In genomic region chr6:41504526-41505021, GRCh38 we compare ENCODE assay signal across 8 cellular contexts. TPM values are rescaled to one million over a fixed set of nuclear protein-coding genes. Genes with fewer than 3 reads are reported as not detected.
DNase-seq lines count a peak whose midpoint lies in the region; ATAC-seq and TF ChIP-seq lines count a peak whose summit lies in the region.

No MANE protein-coding gene starts in this region.

- H3K36me3 ChIP-seq in left ventricle myocardium inferior (no peaks in the 10 kb centered on the region), adipocyte (ENCODE audit: control insufficient read depth, insufficient read depth, low read length, severe bottlenecking) (no peaks in the 10 kb centered on the region), vagina (no peaks in the 10 kb centered on the region)

- H3K4me3 Mint-ChIP-seq in mesothelial cell of epicardium = peak overlapping the region; percentile 55

- no peaks in the 10 kb centered on the region for H3K36me3 Mint-ChIP-seq in mesothelial cell of epicardium

- peak overlapping the region; percentile 97 for H3K27ac Mint-ChIP-seq in mesothelial cell of epicardium

- peak overlapping the region; percentile 62 for H3K4me3 ChIP-seq in left ventricle myocardium inferior
- H3K4me3 ChIP-seq in adipocyte (ENCODE audit: low read length) = peak overlapping the region; percentile 59
- H3K4me3 ChIP-seq in vagina = peak overlapping the region; percentile 36 to 45

- peaks cover 49% of the 10 kb centered on the region for H3K4me1 Mint-ChIP-seq in mesothelial cell of epicardium

- H3K27ac ChIP-seq in left ventricle myocardium inferior (replicated peaks) = peak overlapping the region; percentile 80
- peak overlapping the region; percentile 62 for H3K27ac ChIP-seq in vagina

- no peak for TF ChIP-seq CTCF in left ventricle myocardium inferior (IDR thresholded peaks at IDR 0.05; ENCODE audit: borderline replicate concordance)
- no peak for TF ChIP-seq CTCF in mesothelial cell of epicardium (IDR thresholded peaks at IDR 0.05; ENCODE audit: unreplicated experiment)
- no peak for TF ChIP-seq CTCF in vagina (IDR thresholded peaks at IDR 0.05)

- H3K4me1 ChIP-seq in left ventricle myocardium inferior = peaks cover 30% of the 10 kb centered on the region
- H3K4me1 ChIP-seq in adipocyte (ENCODE audit: control insufficient read depth, insufficient read depth, low read length) = peaks cover 7% of the 10 kb centered on the region
- peaks cover 30% of the 10 kb centered on the region for H3K4me1 ChIP-seq in vagina

- H3K27me3 Mint-ChIP-seq in mesothelial cell of epicardium (ENCODE audit: low read depth) = no peaks in the 10 kb centered on the region

- ATAC-seq in left ventricle myocardium superior (no peak), HG02840 (IDR thresholded peaks at IDR 0.05; ENCODE audit: low FRiP score, unreplicated experiment) (no peak)

- TF ChIP-seq POLR2A in vagina (IDR thresholded peaks at IDR 0.05) = no peak

- DNase-seq in left ventricle myocardium inferior = no peak
- no peak for DNase-seq in left ventricle myocardium superior
- DNase-seq in adipocyte (ENCODE audit: low read depth) = no peak
- DNase-seq in mesothelial cell of epicardium (ENCODE audit: low spot score in 2 of 2, unreplicated experiment in 2 of 2) = no peak
- no peak for DNase-seq in vagina (ENCODE audit: extremely low spot score in 2 of 2)
- no peak for DNase-seq in HK-2 (ENCODE audit: unreplicated experiment)
- no peak for DNase-seq in NCI-H345 (lab: John Stamatoyannopoulos, UW)

- H3K9ac ChIP-seq in adipocyte (ENCODE audit: low read length) = no peak overlapping the region

- H3K27me3 ChIP-seq in left ventricle myocardium inferior (ENCODE audit: low read depth) (peaks cover 72% of the 10 kb centered on the region), adipocyte (replicated peaks; ENCODE audit: control insufficient read depth, insufficient read depth, low read length) (peaks cover 24% of the 10 kb centered on the region), vagina (no peaks in the 10 kb centered on the region)

- intact Hi-C loops in left ventricle myocardium inferior (cut with micrococcal nuclease) (no loop called here), left ventricle myocardium superior (cut with micrococcal nuclease) (no loop called here), vagina (cut with DNase I) (loop anchor here (1.0 to 10.0 kb wide), 3 partner anchors 42 to 80 kb away; partner anchors contain the start of gene FOXP4)

- no peaks in the 10 kb centered on the region for H3K9me3 Mint-ChIP-seq in mesothelial cell of epicardium

- H3K9me3 ChIP-seq in left ventricle myocardium inferior (replicated peaks) (no peaks in the 10 kb centered on the region), adipocyte (ENCODE audit: control insufficient read depth, low read length) (no peaks in the 10 kb centered on the region), vagina (no peaks in the 10 kb centered on the region)

RNA-seq across cellular contexts. Expression of gene FOXP4, which starts 41.6 kb away (rescaled TPM):
- total RNA-seq in left ventricle myocardium inferior (15.0 TPM), left ventricle myocardium superior (16.8 TPM), mesothelial cell of epicardium (85.1 to 91.0 TPM (median 87.9 TPM) in 3 replicates), vagina (7.4 TPM)
